ENCODE assay signal across 2 cellular contexts in the genomic region with DNA sequence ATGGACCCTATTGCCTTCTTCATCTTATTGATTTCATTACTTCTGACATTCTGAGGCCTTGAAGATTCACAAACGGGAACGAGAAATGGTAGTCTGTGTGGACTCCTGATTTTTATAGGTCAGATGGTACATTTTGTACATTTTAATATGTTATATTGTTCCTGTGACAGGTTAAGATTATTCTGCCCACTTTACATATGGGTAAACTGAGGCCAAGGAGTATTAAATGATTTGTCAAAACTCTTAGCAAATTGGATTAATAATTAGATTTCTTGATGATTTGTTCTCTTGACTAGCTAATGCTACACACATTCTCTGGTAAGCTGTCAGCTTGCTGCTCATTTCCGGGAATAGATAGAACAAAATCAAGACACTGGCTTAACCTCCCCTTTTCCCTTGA.
TF ChIP-seq lines count a peak whose summit lies in the region.

No MANE protein-coding gene starts in this region.

TF ChIP-seq in HCT116, 20 proteins besides CTCF, POLR2A, EP300 and RAD21:
- TF ChIP-seq EZH2phosphoT487 (IDR thresholded peaks at IDR 0.05; ENCODE audit: borderline replicate concordance) = no peak
- TF ChIP-seq FOSL1 (IDR thresholded peaks at IDR 0.05; ENCODE audit: low read depth) = no peak
- TF ChIP-seq JUND (IDR thresholded peaks at IDR 0.05) = no peak
- no peak for TF ChIP-seq EGR1 (IDR thresholded peaks at IDR 0.05; ENCODE audit: low read depth)
- no peak for TF ChIP-seq TCF7L2 (IDR thresholded peaks at IDR 0.05; ENCODE audit: borderline replicate concordance, extremely low read depth, insufficient read depth, insufficient read length)
- no peak for TF ChIP-seq ZFX (IDR thresholded peaks at IDR 0.05)
- TF ChIP-seq CBX3 (IDR thresholded peaks at IDR 0.05; ENCODE audit: low read depth) = no peak
- TF ChIP-seq SIN3A (IDR thresholded peaks at IDR 0.05; ENCODE audit: low read depth) = no peak
- no peak for TF ChIP-seq SRF (IDR thresholded peaks at IDR 0.05; ENCODE audit: low read depth)
- no peak for TF ChIP-seq EZH2 (IDR thresholded peaks at IDR 0.05)
- no peak for TF ChIP-seq ELF1 (IDR thresholded peaks at IDR 0.05; ENCODE audit: borderline replicate concordance, low read depth)
- no peak for TF ChIP-seq SP1 (IDR thresholded peaks at IDR 0.05; ENCODE audit: low read depth)
- no peak for TF ChIP-seq YY1 (IDR thresholded peaks at IDR 0.05; ENCODE audit: extremely low read depth, insufficient replicate concordance, low read depth, low read length)
- TF ChIP-seq, protein P1, sequence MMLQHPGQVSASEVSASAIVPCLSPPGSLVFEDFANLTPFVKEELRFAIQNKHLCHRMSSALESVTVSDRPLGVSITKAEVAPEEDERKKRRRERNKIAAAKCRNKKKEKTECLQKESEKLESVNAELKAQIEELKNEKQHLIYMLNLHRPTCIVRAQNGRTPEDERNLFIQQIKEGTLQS (IDR thresholded peaks at IDR 0.05) = no peak
- no peak for TF ChIP-seq CEBPB (IDR thresholded peaks at IDR 0.05; ENCODE audit: low read depth)
- TF ChIP-seq, protein P2, sequence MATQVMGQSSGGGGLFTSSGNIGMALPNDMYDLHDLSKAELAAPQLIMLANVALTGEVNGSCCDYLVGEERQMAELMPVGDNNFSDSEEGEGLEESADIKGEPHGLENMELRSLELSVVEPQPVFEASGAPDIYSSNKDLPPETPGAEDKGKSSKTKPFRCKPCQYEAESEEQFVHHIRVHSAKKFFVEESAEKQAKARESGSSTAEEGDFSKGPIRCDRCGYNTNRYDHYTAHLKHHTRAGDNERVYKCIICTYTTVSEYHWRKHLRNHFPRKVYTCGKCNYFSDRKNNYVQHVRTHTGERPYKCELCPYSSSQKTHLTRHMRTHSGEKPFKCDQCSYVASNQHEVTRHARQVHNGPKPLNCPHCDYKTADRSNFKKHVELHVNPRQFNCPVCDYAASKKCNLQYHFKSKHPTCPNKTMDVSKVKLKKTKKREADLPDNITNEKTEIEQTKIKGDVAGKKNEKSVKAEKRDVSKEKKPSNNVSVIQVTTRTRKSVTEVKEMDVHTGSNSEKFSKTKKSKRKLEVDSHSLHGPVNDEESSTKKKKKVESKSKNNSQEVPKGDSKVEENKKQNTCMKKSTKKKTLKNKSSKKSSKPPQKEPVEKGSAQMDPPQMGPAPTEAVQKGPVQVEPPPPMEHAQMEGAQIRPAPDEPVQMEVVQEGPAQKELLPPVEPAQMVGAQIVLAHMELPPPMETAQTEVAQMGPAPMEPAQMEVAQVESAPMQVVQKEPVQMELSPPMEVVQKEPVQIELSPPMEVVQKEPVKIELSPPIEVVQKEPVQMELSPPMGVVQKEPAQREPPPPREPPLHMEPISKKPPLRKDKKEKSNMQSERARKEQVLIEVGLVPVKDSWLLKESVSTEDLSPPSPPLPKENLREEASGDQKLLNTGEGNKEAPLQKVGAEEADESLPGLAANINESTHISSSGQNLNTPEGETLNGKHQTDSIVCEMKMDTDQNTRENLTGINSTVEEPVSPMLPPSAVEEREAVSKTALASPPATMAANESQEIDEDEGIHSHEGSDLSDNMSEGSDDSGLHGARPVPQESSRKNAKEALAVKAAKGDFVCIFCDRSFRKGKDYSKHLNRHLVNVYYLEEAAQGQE (IDR thresholded peaks at IDR 0.05; ENCODE audit: low read depth) = no peak
- TF ChIP-seq, protein P3, sequence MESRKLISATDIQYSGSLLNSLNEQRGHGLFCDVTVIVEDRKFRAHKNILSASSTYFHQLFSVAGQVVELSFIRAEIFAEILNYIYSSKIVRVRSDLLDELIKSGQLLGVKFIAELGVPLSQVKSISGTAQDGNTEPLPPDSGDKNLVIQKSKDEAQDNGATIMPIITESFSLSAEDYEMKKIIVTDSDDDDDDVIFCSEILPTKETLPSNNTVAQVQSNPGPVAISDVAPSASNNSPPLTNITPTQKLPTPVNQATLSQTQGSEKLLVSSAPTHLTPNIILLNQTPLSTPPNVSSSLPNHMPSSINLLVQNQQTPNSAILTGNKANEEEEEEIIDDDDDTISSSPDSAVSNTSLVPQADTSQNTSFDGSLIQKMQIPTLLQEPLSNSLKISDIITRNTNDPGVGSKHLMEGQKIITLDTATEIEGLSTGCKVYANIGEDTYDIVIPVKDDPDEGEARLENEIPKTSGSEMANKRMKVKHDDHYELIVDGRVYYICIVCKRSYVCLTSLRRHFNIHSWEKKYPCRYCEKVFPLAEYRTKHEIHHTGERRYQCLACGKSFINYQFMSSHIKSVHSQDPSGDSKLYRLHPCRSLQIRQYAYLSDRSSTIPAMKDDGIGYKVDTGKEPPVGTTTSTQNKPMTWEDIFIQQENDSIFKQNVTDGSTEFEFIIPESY (IDR thresholded peaks at IDR 0.05; ENCODE audit: extremely low read depth, insufficient replicate concordance, low read length) = no peak
- TF ChIP-seq ZNF274 (IDR thresholded peaks at IDR 0.05; ENCODE audit: low read depth, low read length) = no peak
- no peak for TF ChIP-seq POLR2AphosphoS5 (IDR thresholded peaks at IDR 0.05; ENCODE audit: low read depth, low read length)

TF ChIP-seq in GM12878, 131 proteins besides CTCF, POLR2A, EP300 and RAD21:
- TF ChIP-seq MYB (IDR thresholded peaks at IDR 0.05; ENCODE audit: borderline replicate concordance, low read depth, low read length) (no peak), CHD4 (IDR thresholded peaks at IDR 0.05) (no peak), MEF2A (IDR thresholded peaks at IDR 0.05; ENCODE audit: insufficient read depth, low read depth, low read length) (no peak), POLR2AphosphoS5 (IDR thresholded peaks at IDR 0.05; ENCODE audit: low read length) (no peak), ZBTB40 (IDR thresholded peaks at IDR 0.05; ENCODE audit: borderline replicate concordance) (no peak), TARDBP (IDR thresholded peaks at IDR 0.05; ENCODE audit: borderline replicate concordance) (no peak), ZNF207 (IDR thresholded peaks at IDR 0.05; ENCODE audit: borderline replicate concordance) (no peak), USF1 (IDR thresholded peaks at IDR 0.05; ENCODE audit: borderline replicate concordance, extremely low read length, insufficient read depth, low read depth, low read length) (no peak), BACH1 (IDR thresholded peaks at IDR 0.05; ENCODE audit: borderline replicate concordance) (no peak), ZBTB11 (CRISPR knock-in tag; IDR thresholded peaks at IDR 0.05) (no peak)
TF ChIP-seq in GM12878: peak in this region for 0.
